Comparison of ENCODE assay signal across 8 cellular contexts in genomic region chr10:99172130-99172738, GRCh38.
DNase-seq lines count a peak whose midpoint lies in the region; ATAC-seq and TF ChIP-seq lines count a peak whose summit lies in the region.

No MANE protein-coding gene starts in this region.

- H3K4me3 ChIP-seq in Loucy (ENCODE audit: low read length, poor library complexity, severe bottlenecking) (no peak overlapping the region), mesenchymal stem cell (ENCODE audit: insufficient read depth in 1 of 2, low read depth in 1 of 2, low read length in 2 of 2) (no peak overlapping the region)

- no peak overlapping the region for H3K27ac ChIP-seq in mesenchymal stem cell (ENCODE audit: low read length, poor library complexity, severe bottlenecking)

- no peak overlapping the region for H4K8ac ChIP-seq in mesenchymal stem cell (ENCODE audit: low read length)

- H3K9ac ChIP-seq in Loucy (ENCODE audit: low read depth, low read length, poor library complexity, severe bottlenecking) = no peak overlapping the region
- no peak overlapping the region for H3K9ac ChIP-seq in mesenchymal stem cell (ENCODE audit: low read length)

- H3K79me2 ChIP-seq in Loucy (ENCODE audit: insufficient read depth, low read length) = no peaks in the 10 kb centered on the region

- peak; percentile 46 for TF ChIP-seq CTCF in Loucy (conservative IDR thresholded peaks at IDR 0.05; ENCODE audit: low read length)

- DNase-seq in NCI-H510A treated with DMSO at 0.1 percent for 48 hours (lab: John Stamatoyannopoulos, UW) = peak; percentile 13
- DNase-seq in NCI-H510A (lab: John Stamatoyannopoulos, UW) = no peak
- peak; percentile 59 to 84 for DNase-seq in T47D (ENCODE audit: low read depth in 1 of 2, low spot score in 1 of 2)
- DNase-seq in mesenchymal stem cell = peak; percentile 71

- H3K4me1 ChIP-seq in Loucy (ENCODE audit: insufficient read depth, low read length, poor library complexity, severe bottlenecking) = no peaks in the 10 kb centered on the region
- H3K4me1 ChIP-seq in mesenchymal stem cell (ENCODE audit: control insufficient read depth, insufficient read depth, low read depth, low read length) = no peaks in the 10 kb centered on the region

- H2BK5ac ChIP-seq in mesenchymal stem cell (ENCODE audit: low read depth, low read length, poor library complexity, severe bottlenecking) = no peak overlapping the region

- no peak overlapping the region for H2BK120ac ChIP-seq in mesenchymal stem cell (ENCODE audit: low read depth, low read length)

- H3K4me2 ChIP-seq in Loucy (ENCODE audit: low read depth, low read length, poor library complexity, severe bottlenecking) = no peak overlapping the region
- no peak overlapping the region for H3K4me2 ChIP-seq in mesenchymal stem cell (ENCODE audit: low read length, poor library complexity, severe bottlenecking)

- H2AFZ ChIP-seq in Loucy (ENCODE audit: low read length) (no peak overlapping the region), mesenchymal stem cell (ENCODE audit: low read depth, low read length) (no peak overlapping the region)

- no peak overlapping the region for H2BK12ac ChIP-seq in mesenchymal stem cell (ENCODE audit: low read length in 2 of 2)

- H3K27me3 ChIP-seq in Loucy (ENCODE audit: insufficient read depth, low read length, poor library complexity, severe bottlenecking) = no peaks in the 10 kb centered on the region
- no peaks in the 10 kb centered on the region for H3K27me3 ChIP-seq in mesenchymal stem cell (ENCODE audit: control insufficient read depth in 1 of 2, insufficient read depth in 1 of 2, low read length in 2 of 2)

- ATAC-seq in HG03469 (IDR thresholded peaks at IDR 0.05; ENCODE audit: unreplicated experiment) (no peak), GM21423 (IDR thresholded peaks at IDR 0.05; ENCODE audit: unreplicated experiment) (no peak), HG02884 (IDR thresholded peaks at IDR 0.05; ENCODE audit: unreplicated experiment) (no peak)

- no peaks in the 10 kb centered on the region for H3K9me3 ChIP-seq in Loucy (ENCODE audit: insufficient read depth, low read depth, low read length)
- no peaks in the 10 kb centered on the region for H3K9me3 ChIP-seq in mesenchymal stem cell (ENCODE audit: control insufficient read depth, low read length)

- WGBS in mesenchymal stem cell = 43% methylated on average over 3 of the region's 5 CpGs

- H3F3A ChIP-seq in Loucy (ENCODE audit: low read depth) = no peaks in the 10 kb centered on the region

- H3K36me3 ChIP-seq in Loucy (ENCODE audit: insufficient read depth, low read length) = no peaks in the 10 kb centered on the region
- H3K36me3 ChIP-seq in mesenchymal stem cell (ENCODE audit: control insufficient read depth in 1 of 2, insufficient read depth in 2 of 2, low read depth in 1 of 2, low read length in 2 of 2) = no peaks in the 10 kb centered on the region

- no peak overlapping the region for H3K23ac ChIP-seq in mesenchymal stem cell (ENCODE audit: low read length in 2 of 2)

- no peak overlapping the region for H2BK15ac ChIP-seq in mesenchymal stem cell (ENCODE audit: low read depth, poor library complexity, severe bottlenecking)

- H3K79me1 ChIP-seq in mesenchymal stem cell (replicated peaks; ENCODE audit: low read length, poor library complexity, severe bottlenecking) = no peaks in the 10 kb centered on the region

- in situ Hi-C loops in T47D (cut with HindIII; ENCODE audit: low pct_unique_long_range_greater_than_20kb, low sequenced_read_pairs) = no loop called here

- H3K18ac ChIP-seq in mesenchymal stem cell (ENCODE audit: low read depth in 1 of 2, low read length in 2 of 2) = no peak overlapping the region

- H3K14ac ChIP-seq in mesenchymal stem cell (ENCODE audit: low read length in 2 of 2) = no peak overlapping the region

- H3K4ac ChIP-seq in mesenchymal stem cell (ENCODE audit: low read depth in 1 of 2, low read length in 2 of 2) = no peak overlapping the region

- no peak overlapping the region for H2AK5ac ChIP-seq in mesenchymal stem cell (ENCODE audit: low read length, severe bottlenecking)

- no peaks in the 10 kb centered on the region for H3K9me2 ChIP-seq in Loucy (replicated peaks; ENCODE audit: low read depth, low read length)

- H4K91ac ChIP-seq in mesenchymal stem cell (ENCODE audit: low read length) = no peak overlapping the region

- no peaks in the 10 kb centered on the region for H4K20me1 ChIP-seq in Loucy (ENCODE audit: insufficient read depth, low read length, poor library complexity, severe bottlenecking)
